8 cellular contexts compared by ENCODE assay signal in the genomic region with DNA sequence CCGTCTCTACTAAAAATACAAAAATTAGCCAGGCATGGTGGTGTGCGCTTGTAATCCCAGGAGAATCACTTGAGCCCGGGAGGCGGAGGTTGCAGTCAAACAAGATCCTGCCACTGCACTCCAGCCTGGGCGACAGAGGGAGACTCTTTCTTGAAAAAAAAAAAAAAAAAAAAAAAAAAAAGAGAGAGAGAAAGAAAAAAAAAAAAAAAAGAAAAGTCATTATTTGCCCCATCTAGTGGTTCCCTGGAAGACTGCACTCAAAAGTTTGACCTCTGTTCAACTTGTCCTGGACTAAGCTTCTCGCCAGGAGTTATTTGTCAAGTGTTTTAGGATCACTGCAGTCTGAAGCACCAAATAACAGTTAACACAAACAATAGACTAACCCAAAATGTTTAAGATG. TPM values are rescaled to one million over a fixed set of nuclear protein-coding genes. Genes with fewer than 3 reads are reported as not detected.
DNase-seq lines count a peak whose midpoint lies in the region; ATAC-seq and TF ChIP-seq lines count a peak whose summit lies in the region.

No MANE protein-coding gene starts in this region.

- no peak for TF ChIP-seq POLR2A in uterus (IDR thresholded peaks at IDR 0.05)

- no peaks in the 10 kb centered on the region for H3K9me3 ChIP-seq in HAP-1
- no peaks in the 10 kb centered on the region for H3K9me3 ChIP-seq in uterus

- ATAC-seq in GM21786 (IDR thresholded peaks at IDR 0.05; ENCODE audit: unreplicated experiment) = no peak

- TF ChIP-seq CTCF in C4-2B (conservative IDR thresholded peaks at IDR 0.05) (peak; percentile 65), uterus (IDR thresholded peaks at IDR 0.05) (no peak)

- in situ Hi-C loops in HAP-1 (cut with MboI; ENCODE audit: low sequenced_read_pairs) = no loop called here

- H3K4me3 ChIP-seq in HAP-1 = no peak overlapping the region
- H3K4me3 ChIP-seq in uterus = no peak overlapping the region

- intact Hi-C loops in uterus (cut with DNase I; ENCODE audit: low total_unique reads) = no loop called here

- DNase-seq in HAP-1 (ENCODE audit: low spot score in 2 of 2) = peak; percentile 24 to 46
- peak; percentile 2 for DNase-seq in RPMI7951 (ENCODE audit: low read depth)
- peak; percentile 49 for DNase-seq in iPS-NIHi11 (ENCODE audit: low spot score)
- no peak for DNase-seq in uterus
- no peak for DNase-seq in stimulated activated CD4-positive, alpha-beta T cell treated with anti-CD3 and anti-CD28 coated beads, Interleukin-2, amount 100 ng/mL, for 24 hours
- no peak for DNase-seq in NCI-H1930 (lab: John Stamatoyannopoulos, UW)

- H3K27me3 ChIP-seq in HAP-1 (ENCODE audit: low read depth) = no peaks in the 10 kb centered on the region
- H3K27me3 ChIP-seq in uterus = no peaks in the 10 kb centered on the region

- no peak overlapping the region for H3K27ac ChIP-seq in C4-2B
- H3K27ac ChIP-seq in uterus = no peak overlapping the region

- H3K4me1 ChIP-seq in HAP-1 = no peaks in the 10 kb centered on the region
- no peaks in the 10 kb centered on the region for H3K4me1 ChIP-seq in uterus

- H3K36me3 ChIP-seq in HAP-1 (replicated peaks) (no peaks in the 10 kb centered on the region), uterus (no peaks in the 10 kb centered on the region)

RNA-seq across cellular contexts. Expression of gene KCTD8, which starts 45.3 kb away (rescaled TPM):
- total RNA-seq in RPMI7951 (2014; rRNA removed; shearing (Covaris generic)) = not detected in 2 replicates
- 1 to 10 TPM in 3 of 4 donors, under 1 TPM in 1; 0.51 to 3.9 (median 2.5) TPM for total RNA-seq in uterus

Comparison
In these comparisons a context has a peak if more than half of its experiments do, and no peak if none do; other contexts are left out.
1. DNase-seq: peak in HAP-1 (2 of 2), RPMI7951 (single experiment) and iPS-NIHi11 (single experiment); none in uterus (0 of 2), stimulated activated CD4-positive, alpha-beta T cell treated with anti-CD3 and anti-CD28 coated beads, Interleukin-2, amount 100 ng/mL, for 24 hours (0 of 2) and NCI-H1930 (0 of 2).